Comparison of ENCODE assay signal across 15 cellular contexts in genomic region chr17:40517981-40518380, GRCh38. TPM values are rescaled to one million over a fixed set of nuclear protein-coding genes. Genes with fewer than 3 reads are reported as not detected.
DNase-seq lines count a peak whose midpoint lies in the region; ATAC-seq, FAIRE-seq and TF ChIP-seq lines count a peak whose summit lies in the region.
"Had no signal": no experiment of that assay in that cellular context is flagged by ENCODE, and none has a peak within 500 bp of the region (broad histone marks: within the 10 kb centered on the region; RNA-seq: fewer than 3 reads in every experiment).

No MANE protein-coding gene starts in this region.

- H3K36me3 ChIP-seq in ACC112 (ENCODE audit: insufficient read depth, low read length) (no peaks in the 10 kb centered on the region), keratinocyte (ENCODE audit: control insufficient read depth in 2 of 2, extremely low read depth in 1 of 2, insufficient read depth in 2 of 2, low read length in 2 of 2) (peaks cover 1 to 16% of the 10 kb centered on the region in 2 experiments)
- H3K36me3 ChIP-seq: WERI-Rb-1 had no signal

- H3K27ac ChIP-seq in ACC112 (ENCODE audit: low read depth, low read length) (peak overlapping the region; percentile 56), keratinocyte (ENCODE audit: control insufficient read depth, insufficient read depth, low read length) (peak overlapping the region; percentile 92)
- H3K27ac ChIP-seq: WERI-Rb-1 had no signal

- H3K36me3 Mint-ChIP-seq in HFFc6 (ENCODE audit: low read depth) = no peaks in the 10 kb centered on the region
- H3K36me3 Mint-ChIP-seq in activated T-helper 1 cell treated with anti-CD3 and anti-CD28 coated beads, Interleukin-12 subunit alpha, Interleukin-12 subunit beta, Interleukin-2, Interleukin-4 antibody, amounts not matched to agents 30 ng/mL and 10 ng/mL and 1 ng/mL, durations not matched to agents 14 hours and 24 hours and 36 hours (ENCODE audit: low read depth) = peaks cover 34% of the 10 kb centered on the region
- H3K36me3 Mint-ChIP-seq in progenitor cell of endocrine pancreas (ENCODE audit: insufficient read depth) = no peaks in the 10 kb centered on the region
- H3K36me3 Mint-ChIP-seq: memory B cell had no signal

- no peaks in the 10 kb centered on the region for H3K9me3 Mint-ChIP-seq in HFFc6
- no peaks in the 10 kb centered on the region for H3K9me3 Mint-ChIP-seq in activated T-helper 1 cell treated with anti-CD3 and anti-CD28 coated beads, Interleukin-12 subunit alpha, Interleukin-12 subunit beta, Interleukin-2, Interleukin-4 antibody, amounts not matched to agents 30 ng/mL and 10 ng/mL and 1 ng/mL, durations not matched to agents 14 hours and 24 hours and 36 hours
- H3K9me3 Mint-ChIP-seq in progenitor cell of endocrine pancreas (ENCODE audit: low read depth) = no peaks in the 10 kb centered on the region
- H3K9me3 Mint-ChIP-seq: memory B cell had no signal

- no peaks in the 10 kb centered on the region for H3K79me2 ChIP-seq in ACC112 (ENCODE audit: control insufficient read depth, insufficient read depth, low read length, unreplicated experiment)
- H3K79me2 ChIP-seq in keratinocyte (ENCODE audit: control insufficient read depth, insufficient read depth, low read length) = peaks cover 29% of the 10 kb centered on the region

- dilution Hi-C loops in keratinocyte (cut with MboI; ENCODE audit: extremely low pct_ligation_motif_present, low sequenced_read_pairs) = no loop called here

- H4K20me1 ChIP-seq in keratinocyte (ENCODE audit: control insufficient read depth, extremely low read depth, insufficient read depth, low read length) = no peaks in the 10 kb centered on the region

- FAIRE-seq in keratinocyte (lab: Jason Lieb, UNC) (no peak), RCC 7860 (lab: Jason Lieb, UNC) (no peak)

- H3K9me3 ChIP-seq in keratinocyte (ENCODE audit: control insufficient read depth, low read depth, low read length) = no peaks in the 10 kb centered on the region

- DNase-seq in HFFc6 = no peak
- DNase-seq in activated T-helper 1 cell treated with anti-CD3 and anti-CD28 coated beads, Interleukin-12 subunit alpha, Interleukin-12 subunit beta, Interleukin-2, Interleukin-4 antibody, amounts not matched to agents 30 ng/mL and 10 ng/mL and 1 ng/mL, durations not matched to agents 14 hours and 24 hours and 36 hours (ENCODE audit: low spot score) = no peak
- DNase-seq in keratinocyte (ENCODE audit: low read depth, low spot score) = no peak
- DNase-seq in RCC 7860 (ENCODE audit: low spot score) = no peak
- no peak for DNase-seq in progenitor cell of endocrine pancreas (ENCODE audit: low spot score, unreplicated experiment)
- no peak for DNase-seq in AG08395 (ENCODE audit: low spot score)
- DNase-seq: NCI-H1436 treated with DMSO at 0.1 percent for 48 hours; stimulated activated CD4-positive, alpha-beta T cell treated with anti-CD3 and anti-CD28 coated beads, Interleukin-4, amount 100 ng/mL, for 1 hour; stimulated activated naive CD4-positive, alpha-beta T cell treated with Interleukin-2 at 50 U/mL for 16 hours; WERI-Rb-1 had no signal

- no peak for TF ChIP-seq CTCF in HFFc6 (IDR thresholded peaks at IDR 0.05)
- TF ChIP-seq CTCF in keratinocyte (optimal IDR thresholded peaks at IDR 0.05 in 1 of 3, IDR thresholded peaks at IDR 0.05 in 1 of 3, conservative IDR thresholded peaks at IDR 0.05 in 1 of 3; ENCODE audit: extremely low read depth in 1 of 3, insufficient read depth in 2 of 3, low read length in 3 of 3) = no peak
- no peak for TF ChIP-seq CTCF in progenitor cell of endocrine pancreas (IDR thresholded peaks at IDR 0.05; ENCODE audit: unreplicated experiment)

- H3K27me3 Mint-ChIP-seq in HFFc6 (ENCODE audit: insufficient read depth) (no peaks in the 10 kb centered on the region), progenitor cell of endocrine pancreas (peaks cover 28% of the 10 kb centered on the region)
- H3K27me3 Mint-ChIP-seq in activated T-helper 1 cell treated with anti-CD3 and anti-CD28 coated beads, Interleukin-12 subunit alpha, Interleukin-12 subunit beta, Interleukin-2, Interleukin-4 antibody, amounts not matched to agents 30 ng/mL and 10 ng/mL and 1 ng/mL, durations not matched to agents 14 hours and 24 hours and 36 hours (ENCODE audit: insufficient read depth) = no peaks in the 10 kb centered on the region

- no peak overlapping the region for H2AFZ ChIP-seq in ACC112 (ENCODE audit: low read length, unreplicated experiment)
- no peak overlapping the region for H2AFZ ChIP-seq in keratinocyte (ENCODE audit: control insufficient read depth, low read length)

- intact Hi-C loops in activated T-helper 1 cell treated with anti-CD3 and anti-CD28 coated beads, Interleukin-12 subunit alpha, Interleukin-12 subunit beta, Interleukin-2, Interleukin-4 antibody, amounts not matched to agents 30 ng/mL and 10 ng/mL and 1 ng/mL, durations not matched to agents 14 hours and 24 hours and 36 hours (cut with micrococcal nuclease) = no loop called here

- ATAC-seq in activated CD4-positive, CD25-positive, alpha-beta regulatory T cell treated with anti-CD3 and anti-CD28 coated beads, Interleukin-2, amount 50 U/mL, for 24 hours = no peak

- no peak overlapping the region for H3K4me3 ChIP-seq in ACC112 (ENCODE audit: low read depth, low read length)
- H3K4me3 ChIP-seq in keratinocyte (ENCODE audit: control insufficient read depth in 2 of 3, extremely low read depth in 1 of 3, insufficient read depth in 2 of 3, low read depth in 1 of 3, low read length in 3 of 3) = peak overlapping the region; percentile 24 to 58 (median 29)

- H3K9me1 ChIP-seq in keratinocyte (ENCODE audit: control insufficient read depth, extremely low read depth, insufficient read depth, low read length) = no peaks in the 10 kb centered on the region

- H3K9ac ChIP-seq in keratinocyte (ENCODE audit: control insufficient read depth, extremely low read depth, insufficient read depth, low read length) = peak overlapping the region; percentile 91

- no peaks in the 10 kb centered on the region for H3K27me3 ChIP-seq in ACC112 (ENCODE audit: insufficient read depth, low read length)
- H3K27me3 ChIP-seq in keratinocyte (ENCODE audit: control insufficient read depth, extremely low read depth, insufficient read depth, low read length) = no peaks in the 10 kb centered on the region

- H3K4me1 Mint-ChIP-seq in HFFc6 (ENCODE audit: low read depth) (peaks cover 71% of the 10 kb centered on the region), progenitor cell of endocrine pancreas (ENCODE audit: low read depth) (no peaks in the 10 kb centered on the region)
- H3K4me1 Mint-ChIP-seq in activated T-helper 1 cell treated with anti-CD3 and anti-CD28 coated beads, Interleukin-12 subunit alpha, Interleukin-12 subunit beta, Interleukin-2, Interleukin-4 antibody, amounts not matched to agents 30 ng/mL and 10 ng/mL and 1 ng/mL, durations not matched to agents 14 hours and 24 hours and 36 hours (ENCODE audit: low read depth) = peaks cover 91% of the 10 kb centered on the region

- H3K4me3 Mint-ChIP-seq in HFFc6 (no peak overlapping the region), progenitor cell of endocrine pancreas (ENCODE audit: low read depth) (no peak overlapping the region)
- H3K4me3 Mint-ChIP-seq in activated T-helper 1 cell treated with anti-CD3 and anti-CD28 coated beads, Interleukin-12 subunit alpha, Interleukin-12 subunit beta, Interleukin-2, Interleukin-4 antibody, amounts not matched to agents 30 ng/mL and 10 ng/mL and 1 ng/mL, durations not matched to agents 14 hours and 24 hours and 36 hours = peak overlapping the region; percentile 80

- peak overlapping the region; percentile 80 for H3K4me2 ChIP-seq in keratinocyte (ENCODE audit: control insufficient read depth, extremely low read depth, insufficient read depth, low read depth, low read length)

- H3K4me1 ChIP-seq in ACC112 (ENCODE audit: control insufficient read depth, insufficient read depth, low read length, unreplicated experiment) (peaks cover 51% of the 10 kb centered on the region), keratinocyte (ENCODE audit: control insufficient read depth, extremely low read depth, insufficient read depth, low read length) (peaks cover 84% of the 10 kb centered on the region)

- H3K27ac Mint-ChIP-seq in HFFc6 (peak overlapping the region; percentile 64), progenitor cell of endocrine pancreas (no peak overlapping the region)
- peak overlapping the region; percentile 70 for H3K27ac Mint-ChIP-seq in activated T-helper 1 cell treated with anti-CD3 and anti-CD28 coated beads, Interleukin-12 subunit alpha, Interleukin-12 subunit beta, Interleukin-2, Interleukin-4 antibody, amounts not matched to agents 30 ng/mL and 10 ng/mL and 1 ng/mL, durations not matched to agents 14 hours and 24 hours and 36 hours

RNA-seq across cellular contexts. Expression of gene TNS4, which starts 16.6 kb away (rescaled TPM):
- under 1 TPM in 1 of 6 experiments, not detected in 5; 0.17 TPM for total RNA-seq in HFFc6 (2021; fragmentation: NEBNext Ultra II Directional; extraction: Animal tissue kit (Norgen Biotek cat#: 25700))
- total RNA-seq in activated T-helper 1 cell treated with anti-CD3 and anti-CD28 coated beads, Interleukin-12 subunit alpha, Interleukin-12 subunit beta, Interleukin-2, Interleukin-4 antibody, amounts not matched to agents 30 ng/mL and 10 ng/mL and 1 ng/mL, durations not matched to agents 14 hours and 24 hours and 36 hours = 14.5 and 15.5 TPM in 2 replicates
- 129 to 171 TPM (median 160 TPM) in 3 replicates for polyA plus RNA-seq in keratinocyte
- 182 TPM for polyA plus RNA-seq in keratinocyte (2011; ENCODE audit: low read depth)
- polyA plus RNA-seq in keratinocyte (2011; cell fraction: cytosol; rRNA removed) = 162 and 255 TPM in 2 replicates
- polyA plus RNA-seq in keratinocyte (2011; cell fraction: nucleus; rRNA removed) = 758 and 1,104 TPM in 2 replicates
- polyA plus RNA-seq in keratinocyte (2012; ENCODE audit: low replicate concordance) = 221 and 630 TPM in 2 replicates
- 229 to 1,669 TPM (median 398 TPM) in 3 replicates for polyA minus RNA-seq in keratinocyte
- polyA minus RNA-seq in keratinocyte (2011; cell fraction: cytosol; rRNA and poly(A)+ RNA removed) = 367 TPM
- 523 and 706 TPM in 2 replicates for polyA minus RNA-seq in keratinocyte (2011; cell fraction: nucleus; rRNA and poly(A)+ RNA removed)
- not detected in 2 replicates for total RNA-seq in progenitor cell of endocrine pancreas
- total RNA-seq: G401, pulmonary artery endothelial cell had no signal

RNA-seq across cellular contexts. Expression of gene CCR7, which starts 47.3 kb away (rescaled TPM):
- not detected for total RNA-seq in HFFc6 (2021; fragmentation: NEBNext Ultra II Directional; extraction: Animal tissue kit (Norgen Biotek cat#: 25700))
- 165 and 166 TPM in 2 replicates for total RNA-seq in activated T-helper 1 cell treated with anti-CD3 and anti-CD28 coated beads, Interleukin-12 subunit alpha, Interleukin-12 subunit beta, Interleukin-2, Interleukin-4 antibody, amounts not matched to agents 30 ng/mL and 10 ng/mL and 1 ng/mL, durations not matched to agents 14 hours and 24 hours and 36 hours
- 0.06 to 0.63 TPM (median 0.16 TPM) in 3 replicates for polyA plus RNA-seq in keratinocyte
- not detected for polyA plus RNA-seq in keratinocyte (2011; ENCODE audit: low read depth)
- polyA plus RNA-seq in keratinocyte (2011; cell fraction: cytosol; rRNA removed) = 0.04 TPM in 1 of 2 replicates, not detected in the other
- 0.31 TPM in 1 of 2 replicates, not detected in the other for polyA plus RNA-seq in keratinocyte (2011; cell fraction: nucleus; rRNA removed)
- polyA plus RNA-seq in keratinocyte (2012; ENCODE audit: low replicate concordance) = 0.05 and 0.16 TPM in 2 replicates
- polyA minus RNA-seq in keratinocyte = 0.33 TPM in 1 of 3 replicates, not detected in the others
- polyA minus RNA-seq in keratinocyte (2011; cell fraction: cytosol; rRNA and poly(A)+ RNA removed) = not detected
- polyA minus RNA-seq in keratinocyte (2011; cell fraction: nucleus; rRNA and poly(A)+ RNA removed) = not detected in 2 replicates
- not detected in 2 replicates for total RNA-seq in progenitor cell of endocrine pancreas
- total RNA-seq: G401, pulmonary artery endothelial cell had no signal

Comparison
In these comparisons a context has a peak if more than half of its experiments do, and no peak if none do; other contexts are left out.
1. RNA of gene TNS4, which starts 16.6 kb away (total RNA-seq): 14.5 to 15.5 TPM in activated T-helper 1 cell treated with anti-CD3 and anti-CD28 coated beads, Interleukin-12 subunit alpha, Interleukin-12 subunit beta, Interleukin-2, Interleukin-4 antibody, amounts not matched to agents 30 ng/mL and 10 ng/mL and 1 ng/mL, durations not matched to agents 14 hours and 24 hours and 36 hours; 0.17 TPM in HFFc6 and not detected in progenitor cell of endocrine pancreas; every median in the first group is over 10 times any median in the second.
2. RNA of gene CCR7, which starts 47.3 kb away (total RNA-seq): 165 to 166 TPM in activated T-helper 1 cell treated with anti-CD3 and anti-CD28 coated beads, Interleukin-12 subunit alpha, Interleukin-12 subunit beta, Interleukin-2, Interleukin-4 antibody, amounts not matched to agents 30 ng/mL and 10 ng/mL and 1 ng/mL, durations not matched to agents 14 hours and 24 hours and 36 hours; not detected in progenitor cell of endocrine pancreas and not detected in HFFc6; every median in the first group is over 100 times any median in the second.